In genomic region chr6:110979565-110980096, GRCh38 we compare ENCODE assay signal across 15 cellular contexts.
"Had no signal": no experiment of that assay in that cellular context is flagged by ENCODE, and none has a peak within 500 bp of the region (broad histone marks: within the 10 kb centered on the region; RNA-seq: fewer than 3 reads in every experiment).

No MANE protein-coding gene starts in this region.

- H3K27me3 Mint-ChIP-seq: activated CD4-positive, alpha-beta T cell treated with anti-CD3 and anti-CD28 coated beads, Interleukin-2, amount 10 ng/mL, durations not matched to agents 24 days and 14 days; activated naive CD8-positive, alpha-beta T cell treated with anti-CD3 and anti-CD28 coated beads, Interleukin-2, amount 10 ng/mL, durations not matched to agents 7 days and 5 days; T-cell had no signal

- H3K9me3 Mint-ChIP-seq: activated naive CD8-positive, alpha-beta T cell treated with anti-CD3 and anti-CD28 coated beads, Interleukin-2, amount 10 ng/mL, durations not matched to agents 7 days and 5 days; T-cell had no signal

- H3K27me3 ChIP-seq: esophagus squamous epithelium, foreskin keratinocyte, thyroid gland had no signal

- H3K4me3 ChIP-seq: esophagus squamous epithelium, SK-N-MC, thyroid gland had no signal

- H3K27ac ChIP-seq: esophagus squamous epithelium, foreskin keratinocyte, parathyroid adenoma, SK-N-MC, thyroid gland had no signal

- H3K36me3 ChIP-seq: thyroid gland had no signal

- DNase-seq: activated CD4-positive, alpha-beta T cell treated with anti-CD3 and anti-CD28 coated beads, Interleukin-2, amount 10 ng/mL, durations not matched to agents 24 days and 14 days; activated effector memory CD4-positive, alpha-beta T cell treated with Interleukin-2 at 50 U/mL for 16 hours; activated naive CD8-positive, alpha-beta T cell treated with anti-CD3 and anti-CD28 coated beads, Interleukin-2, amount 10 ng/mL, durations not matched to agents 7 days and 5 days; activated T-cell treated with anti-CD3 and anti-CD28 coated beads for 4 hours; anterior cingulate cortex; esophagus squamous epithelium; foreskin keratinocyte; head of caudate nucleus; left colon; retina; stimulated activated CD4-positive, alpha-beta T cell treated with anti-CD3 and anti-CD28 coated beads, Interleukin-4, amount 100 ng/mL, for 1 hour; T-cell had no signal

- H3K9me3 ChIP-seq: esophagus squamous epithelium, thyroid gland had no signal

- ATAC-seq: foreskin keratinocyte, left colon, T-cell had no signal
